Comparison of ENCODE assay signal across 7 cellular contexts in the genomic region with DNA sequence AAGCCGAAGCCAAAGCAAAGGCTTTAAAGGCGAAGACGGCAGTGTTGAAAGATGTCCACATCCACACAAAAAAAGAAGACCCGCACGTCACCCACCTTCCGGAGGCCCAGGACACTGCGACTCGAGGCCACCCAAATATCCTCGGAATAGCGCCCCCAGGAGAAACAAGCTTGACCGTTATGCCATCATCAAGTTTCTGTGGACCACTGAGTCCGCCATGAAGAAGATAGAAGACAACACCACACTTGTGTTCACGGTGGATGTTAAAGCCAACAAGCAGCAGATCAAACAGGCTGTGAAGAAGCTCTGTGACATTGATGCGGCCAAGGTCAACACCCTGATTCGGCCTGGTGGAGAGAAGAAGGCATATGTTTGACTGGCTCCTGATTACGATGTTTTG. TPM values are rescaled to one million over a fixed set of nuclear protein-coding genes. Genes with fewer than 3 reads are reported as not detected.
DNase-seq lines count a peak whose midpoint lies in the region; ATAC-seq, FAIRE-seq and TF ChIP-seq lines count a peak whose summit lies in the region.
"Not testable (repeated sequence)": the region's sequence is repeated elsewhere in the genome, so short reads cannot be mapped to it uniquely, and the experiment has no call there.

No MANE protein-coding gene starts in this region.

- H3K4me3 Mint-ChIP-seq in T-helper 17 cell, result not testable (repeated sequence)

- POLR2A ChIA-PET in A549 (lab: Yijun Ruan, JAX), result interaction anchor here (1.5 to 1.6 kb wide), 3 partner anchors 14 to 287 kb away, joined by 6 to 12 read pairs (median 10); a partner anchor contains a TSS
- POLR2A ChIA-PET in OCI-LY7 (lab: Charles Lee), result interaction anchor here (0.5 to 0.6 kb wide), 2 partner anchors 140 to 714 kb away, joined by 3 to 6 read pairs; no protein-coding TSS in a partner anchor
- POLR2A ChIA-PET in HepG2 (lab: Yijun Ruan, JAX), result interaction anchor here (0.6 to 6.1 kb wide), 8 partner anchors 11 to 289 kb away, joined by 3 to 61 read pairs (median 6); a partner anchor contains a TSS

- H2AFZ ChIP-seq in OCI-LY7 (ENCODE audit: low read length); HepG2 (ENCODE audit: low read length): not testable (repeated sequence)
- peak overlapping the region; percentile 95 for H2AFZ ChIP-seq in mammary epithelial cell (ENCODE audit: low read depth, low read length)

- WGBS in A549 (ENCODE audit: missing lambda C conversion rate), result 91% methylated on average over 16 of the region's 16 CpGs
- WGBS in mammary epithelial cell (ENCODE audit: low coverage, missing lambda C conversion rate), result 100% methylated on average over 13 of the region's 16 CpGs
- 72% methylated on average over 16 of the region's 16 CpGs for WGBS in HepG2 (ENCODE audit: low lambda C conversion rate)

- TF ChIP-seq POLR2A in A549 (IDR thresholded peaks at IDR 0.05; ENCODE audit: low read length); HepG2 (IDR thresholded peaks at IDR 0.05; ENCODE audit: insufficient read depth in 1 of 2, low read depth in 2 of 2, low read length in 2 of 2): not testable (repeated sequence)

- FAIRE-seq in A549 (lab: Jason Lieb, UNC), result not testable (repeated sequence)
- peak; percentile 21 for FAIRE-seq in HepG2 (lab: Jason Lieb, UNC)

- H3K4me2 ChIP-seq in A549, result peak overlapping the region; percentile 83
- H3K4me2 ChIP-seq in OCI-LY7 (ENCODE audit: low read length); mammary epithelial cell (ENCODE audit: insufficient read depth, low read depth, low read length): not testable (repeated sequence)
- peak overlapping the region; percentile 89 for H3K4me2 ChIP-seq in HepG2 (ENCODE audit: low read depth, low read length)

- not testable (repeated sequence) for H3K4me3 ChIP-seq in A549; OCI-LY7 (ENCODE audit: low read depth, low read length, poor library complexity, severe bottlenecking); mammary epithelial cell (replicated peaks in 1 of 3; ENCODE audit: insufficient read depth in 1 of 3, low read depth in 2 of 3, low read length in 3 of 3)
- peak overlapping the region in 1 of 3 experiments; percentile 77; a peak in 2 of 6 replicates for H3K4me3 ChIP-seq in HepG2 (replicated peaks in 1 of 3; ENCODE audit: insufficient read depth in 1 of 3, low read depth in 2 of 3, low read length in 3 of 3)

- H4K20me1 ChIP-seq in OCI-LY7 (ENCODE audit: insufficient read depth, low read length); mammary epithelial cell (ENCODE audit: insufficient read depth, low read length); HepG2 (ENCODE audit: insufficient read depth, low read length): not testable (repeated sequence)

- H3K36me3 Mint-ChIP-seq in T-helper 17 cell (ENCODE audit: low read depth), result not testable (repeated sequence)

- not testable (repeated sequence) for H3K79me2 ChIP-seq in OCI-LY7 (ENCODE audit: insufficient read depth, low read depth, low read length); mammary epithelial cell (ENCODE audit: insufficient read depth, low read length); HepG2 (ENCODE audit: insufficient read depth, low read length)

- CTCF ChIA-PET in A549 (lab: Yijun Ruan, JAX) (interaction anchor here (1.1 to 2.6 kb wide), 6 partner anchors 8 to 29 kb away, joined by 3 to 13 read pairs (median 4); no protein-coding TSS in a partner anchor), HepG2 (lab: Yijun Ruan, JAX; ENCODE audit: low intra/inter-chr PET ratio, low total read pairs) (interaction anchor here (1.1 kb wide), 1 partner anchor 29 kb away, joined by 4 read pairs; no protein-coding TSS in a partner anchor)
- CTCF ChIA-PET in OCI-LY7 (lab: Charles Lee; ENCODE audit: unreplicated experiment); mammary epithelial cell (lab: Charles Lee; ENCODE audit: low non-redundant PET): not testable (repeated sequence)

- TF ChIP-seq EP300 in A549 (IDR thresholded peaks at IDR 0.05); HepG2 (IDR thresholded peaks at IDR 0.05; ENCODE audit: low read depth in 2 of 2, low read length in 2 of 2); HepG2 (CRISPR knock-in tag; IDR thresholded peaks at IDR 0.05; ENCODE audit: borderline replicate concordance): not testable (repeated sequence)

- peaks cover 20% of the 10 kb centered on the region for H3K4me1 ChIP-seq in A549
- not testable (repeated sequence) for H3K4me1 ChIP-seq in OCI-LY7 (ENCODE audit: insufficient read depth, low read length, poor library complexity, severe bottlenecking); mammary epithelial cell (ENCODE audit: insufficient read depth, low read length)
- H3K4me1 ChIP-seq in HepG2 (ENCODE audit: insufficient read depth, low read length), result peaks cover 54% of the 10 kb centered on the region

- TF ChIP-seq RAD21 in A549 (conservative IDR thresholded peaks at IDR 0.05 in 1 of 2, IDR thresholded peaks at IDR 0.05 in 1 of 2); HepG2 (CRISPR knock-in tag; IDR thresholded peaks at IDR 0.05): not testable (repeated sequence)

- H3K27ac ChIP-seq in A549 (peak overlapping the region in 1 of 2 experiments; percentile 88; a peak in 2 of 6 replicates), cingulate gyrus (ENCODE audit: low read depth, low read length) (peak overlapping the region; percentile 29)
- not testable (repeated sequence) for H3K27ac ChIP-seq in OCI-LY7 (ENCODE audit: low read depth, low read length, poor library complexity, severe bottlenecking); mammary epithelial cell (ENCODE audit: insufficient read depth, low read depth, low read length); HepG2 (ENCODE audit: extremely low read length, insufficient read depth, low read length)

- in situ Hi-C loops in mammary epithelial cell (cut with MboI; ENCODE audit: low sequenced_read_pairs in 2 of 2); HepG2 (cut with HindIII; ENCODE audit: extremely low pct_ligation_motif_present, low pct_unique_long_range_greater_than_20kb): not testable (repeated sequence)

- not testable (repeated sequence) for H3K4me1 Mint-ChIP-seq in T-helper 17 cell

- not testable (repeated sequence) for H3K9me2 ChIP-seq in OCI-LY7 (ENCODE audit: insufficient read depth, low read length)

- H3K9me3 ChIP-seq in A549; OCI-LY7 (ENCODE audit: low read length); T-helper 17 cell (ENCODE audit: control insufficient read depth, low read length, poor library complexity, severe bottlenecking); mammary epithelial cell (replicated peaks; ENCODE audit: insufficient read depth, low read length); HepG2 (ENCODE audit: low read length): not testable (repeated sequence)

- not testable (repeated sequence) for ATAC-seq in A549, T-helper 17 cell, HepG2

- not testable (repeated sequence) for H3K27me3 ChIP-seq in mammary epithelial cell (ENCODE audit: insufficient read depth, low read length); HepG2 (ENCODE audit: control insufficient read depth in 1 of 2, insufficient read depth in 2 of 2, low read length in 2 of 2)

- not testable (repeated sequence) for H3K9ac ChIP-seq in mammary epithelial cell (ENCODE audit: insufficient read depth, low read length); HepG2 (ENCODE audit: insufficient read depth, low read depth, low read length)

- peak overlapping the region; percentile 19 for H3K27ac Mint-ChIP-seq in T-helper 17 cell

- not testable (repeated sequence) for DNase-seq in A549 (ENCODE audit: low read depth in 1 of 2, low spot score in 1 of 2); OCI-LY7 (ENCODE audit: low spot score); T-helper 17 cell; mammary epithelial cell; HepG2 (ENCODE audit: low spot score)
- peak; percentile 5 for DNase-seq in superior temporal gyrus (ENCODE audit: extremely low spot score)

- BruUV-seq in OCI-LY7 (replicated peaks; lab: Mats Ljungman, UMichigan); mammary epithelial cell (replicated peaks; lab: Mats Ljungman, UMichigan); HepG2 (replicated peaks; lab: Mats Ljungman, UMichigan): not testable (repeated sequence)

- not testable (repeated sequence) for H3K36me3 ChIP-seq in OCI-LY7 (ENCODE audit: insufficient read depth, low read length); mammary epithelial cell (ENCODE audit: insufficient read depth, low read length); HepG2 (replicated peaks in 1 of 2; ENCODE audit: control insufficient read depth in 1 of 2, insufficient read depth in 2 of 2, low read length in 2 of 2)

- not testable (repeated sequence) for TF ChIP-seq CTCF in A549 (IDR thresholded peaks at IDR 0.05); mammary epithelial cell (conservative IDR thresholded peaks at IDR 0.05 in 1 of 2, IDR thresholded peaks at IDR 0.05 in 1 of 2; ENCODE audit: extremely low read depth in 1 of 2, insufficient read depth in 1 of 2, low read depth in 1 of 2, low read length in 2 of 2)
- TF ChIP-seq CTCF in OCI-LY7 (conservative IDR thresholded peaks at IDR 0.05; ENCODE audit: low read length) (peak; percentile 22; the same call in 1 of the 2 replicates), HepG2 (CRISPR knock-in tag; IDR thresholded peaks at IDR 0.05) (peak; percentile 3; the same call in 1 of the 2 replicates)

- intact Hi-C loops in OCI-LY7 (cut with micrococcal nuclease; ENCODE audit: unreplicated experiment); mammary epithelial cell (cut with micrococcal nuclease); HepG2 (cut with micrococcal nuclease; ENCODE audit: unreplicated experiment): not testable (repeated sequence)

- H3K27me3 Mint-ChIP-seq in T-helper 17 cell, result not testable (repeated sequence)

- dilution Hi-C loops in mammary epithelial cell (cut with HindIII; ENCODE audit: low sequenced_read_pairs), result not testable (repeated sequence)

RNA-seq across cellular contexts. Expression of a gene that starts 20.2 kb away (rescaled TPM):
- polyA plus RNA-seq in A549 (2011; rRNA removed), result 144 and 167 TPM in 2 replicates
- 29.1 and 30.7 TPM in 2 replicates for polyA plus RNA-seq in A549 (2012; cell fraction: cytosol; rRNA removed)
- polyA plus RNA-seq in A549 (2012; cell fraction: nucleus; rRNA removed), result 7.2 and 13.0 TPM in 2 replicates
- polyA plus RNA-seq in A549 (2017; fragmentation: RNase III; extraction: RNeasy Plus Mini Kit Qiagen cat#74134 plus additional on column Dnase treatment), result 105 to 116 TPM (median 105 TPM) in 3 replicates
- 33.0 and 37.8 TPM in 2 replicates for polyA minus RNA-seq in A549 (2011; rRNA and poly(A)+ RNA removed)
- total RNA-seq in OCI-LY7 (2014; rRNA removed; shearing (Covaris generic)), result 7.1 and 19.6 TPM in 2 replicates
- 24.7 and 30.8 TPM in 2 replicates for total RNA-seq in OCI-LY7 (2022)
- total RNA-seq in T-helper 17 cell, result 10 to 100 TPM; 41.8 to 44.9 TPM
- 10 to 100 TPM; 30.1 to 34.5 TPM for total RNA-seq in mammary epithelial cell
- polyA plus RNA-seq in mammary epithelial cell, result 21.0 TPM
- 82.1 TPM for polyA minus RNA-seq in mammary epithelial cell
- 158 and 301 TPM in 2 replicates for total RNA-seq in HepG2 (2016; rRNA removed; fragmentation: Illumina TruSeq; extraction: Trizol)
- 28.5 and 36.5 TPM in 2 replicates for total RNA-seq in HepG2 (2016; cell fraction: cytosol; rRNA removed; fragmentation: Illumina TruSeq; extraction: Trizol; ENCODE audit: low read depth)
- 158 and 295 TPM in 2 replicates for total RNA-seq in HepG2 (2016; cell fraction: insoluble cytoplasmic fraction; rRNA removed; fragmentation: Illumina TruSeq; extraction: Trizol)
- 108 and 127 TPM in 2 replicates for total RNA-seq in HepG2 (2016; cell fraction: membrane; rRNA removed; fragmentation: Illumina TruSeq; extraction: Trizol)
- total RNA-seq in HepG2 (2016; cell fraction: nucleus; rRNA removed; fragmentation: Illumina TruSeq; extraction: Trizol), result 85.5 and 89.1 TPM in 2 replicates
- 68.8 and 114 TPM in 2 replicates for polyA plus RNA-seq in HepG2 (2011; rRNA removed)
- 44.2 and 78.0 TPM in 2 replicates for polyA plus RNA-seq in HepG2 (2011; cell fraction: cytosol; rRNA removed)
- polyA plus RNA-seq in HepG2 (2011; cell fraction: nucleus; rRNA removed), result 22.8 and 33.8 TPM in 2 replicates
- polyA plus RNA-seq in HepG2 (2012), result 145 and 207 TPM in 2 replicates
- polyA plus RNA-seq in HepG2 (2016; cell fraction: cytosol; fragmentation: Illumina TruSeq; extraction: Trizol; ENCODE audit: low read depth), result 96.7 and 98.0 TPM in 2 replicates
- polyA plus RNA-seq in HepG2 (2016; cell fraction: insoluble cytoplasmic fraction; fragmentation: Illumina TruSeq; extraction: Trizol; ENCODE audit: low read depth), result 414 and 424 TPM in 2 replicates
- 172 and 187 TPM in 2 replicates for polyA plus RNA-seq in HepG2 (2016; cell fraction: membrane; fragmentation: Illumina TruSeq; extraction: Trizol; ENCODE audit: low read depth)
- 152 and 161 TPM in 2 replicates for polyA plus RNA-seq in HepG2 (2016; cell fraction: nucleus; fragmentation: Illumina TruSeq; extraction: Trizol; ENCODE audit: insufficient read depth, low read depth)
- 34.1 and 43.7 TPM in 2 replicates for polyA minus RNA-seq in HepG2 (2011; rRNA and poly(A)+ RNA removed; ENCODE audit: low replicate concordance)
- polyA minus RNA-seq in HepG2 (2011; cell fraction: cytosol; rRNA and poly(A)+ RNA removed), result 94.3 and 108 TPM in 2 replicates
- polyA minus RNA-seq in HepG2 (2011; cell fraction: nucleus; rRNA and poly(A)+ RNA removed), result 50.5 and 53.0 TPM in 2 replicates
